In the genomic region with DNA sequence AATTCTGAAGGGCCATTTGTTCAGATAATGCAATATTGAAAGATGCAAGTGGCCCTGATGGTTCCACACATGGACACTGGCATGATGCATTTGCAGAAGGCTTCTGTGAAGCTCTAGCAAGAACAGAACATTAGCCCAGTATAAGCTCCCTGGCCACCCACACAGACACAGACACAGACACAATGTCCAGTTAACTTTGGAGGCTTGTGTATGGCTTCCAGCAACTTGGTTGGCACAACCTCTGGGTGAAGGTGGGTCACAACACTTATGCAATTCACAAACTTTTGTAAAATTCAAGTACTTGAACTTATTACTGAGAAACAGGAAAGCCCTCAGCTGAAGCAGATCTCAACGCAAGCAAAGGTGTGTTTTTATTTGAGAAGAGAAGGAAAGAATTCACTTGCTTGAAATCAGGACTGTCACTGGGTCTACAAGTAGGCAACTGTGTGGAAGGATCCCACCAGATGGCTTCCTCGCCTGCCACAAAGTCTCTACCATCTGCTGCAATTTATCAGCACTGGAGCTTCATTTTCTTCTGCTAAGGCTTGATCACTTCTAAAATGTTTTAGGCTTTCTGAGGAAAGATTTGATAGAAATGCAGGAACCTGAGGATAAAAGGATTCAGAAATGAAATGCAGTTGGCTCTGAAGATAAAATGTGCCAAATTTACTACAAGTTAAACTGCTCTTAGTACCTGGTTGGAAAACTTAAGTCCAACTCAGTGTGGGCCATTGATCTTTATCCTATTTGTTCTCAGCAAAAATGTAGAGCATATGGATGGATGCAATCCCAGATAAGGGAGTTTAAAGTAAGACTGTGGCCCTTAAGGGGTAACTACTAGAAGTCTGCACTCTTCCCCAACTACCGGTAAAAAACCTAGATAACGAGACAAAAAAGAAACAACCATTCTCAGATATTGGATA, we compare ENCODE assay signal across 21 cellular contexts.
DNase-seq lines count a peak whose midpoint lies in the region; ATAC-seq, FAIRE-seq and TF ChIP-seq lines count a peak whose summit lies in the region.
"Had no signal": no experiment of that assay in that cellular context is flagged by ENCODE, and none has a peak within 500 bp of the region (broad histone marks: within the 10 kb centered on the region; RNA-seq: fewer than 3 reads in every experiment).

No MANE protein-coding gene starts in this region.

- no peak for ATAC-seq in HG03521 (IDR thresholded peaks at IDR 0.05; ENCODE audit: unreplicated experiment)
- no peak for ATAC-seq in GM18861 (IDR thresholded peaks at IDR 0.05; ENCODE audit: unreplicated experiment)
- ATAC-seq: HCT116, SK-N-SH treated with all-trans-retinoic acid at 6 μM for 48 hours, T-cell had no signal

- peaks cover 4 to 13% (median 4%) of the 10 kb centered on the region in 3 donors for H3K27me3 Mint-ChIP-seq in immature natural killer cell (ENCODE audit: low read depth in 3 of 3)

- peak; percentile 37 for DNase-seq in Ammon's horn (ENCODE audit: low spot score)
- DNase-seq in NCI-H2171 treated with DMSO at 0.1 percent for 48 hours (lab: John Stamatoyannopoulos, UW): peak; percentile 47
- DNase-seq in bronchial epithelial cell (ENCODE audit: low read depth): no peak
- DNase-seq in myocyte (ENCODE audit: low read depth): peak; percentile 32
- DNase-seq in immature natural killer cell: no peak
- DNase-seq in DMS79 (lab: John Stamatoyannopoulos, UW): no peak
- DNase-seq: COR-L47, EL, GOT3, KG1, NCI-H1105 treated with DMSO at 0.1 percent for 48 hours, NCI-H187 treated with DMSO at 0.1 percent for 48 hours, NCI-H748 treated with DMSO at 0.1 percent for 48 hours, SIG-M5, T-cell had no signal

- H3K27ac Mint-ChIP-seq in immature natural killer cell: no peak overlapping the region
- H3K27ac Mint-ChIP-seq: B cell, T-cell had no signal

- no peak for TF ChIP-seq CTCF in bronchial epithelial cell (IDR thresholded peaks at IDR 0.05; ENCODE audit: insufficient read depth, low read length, severe bottlenecking)

- no peaks in the 10 kb centered on the region for H3K27me3 ChIP-seq in bronchial epithelial cell (ENCODE audit: control insufficient read depth, insufficient read depth, low read length)

- no peak overlapping the region for H3K4me3 Mint-ChIP-seq in immature natural killer cell
- H3K4me3 Mint-ChIP-seq: B cell, T-cell had no signal

- no peaks in the 10 kb centered on the region for H3K9me3 Mint-ChIP-seq in immature natural killer cell
- H3K9me3 Mint-ChIP-seq: T-cell had no signal

- no peaks in the 10 kb centered on the region for H3K4me1 Mint-ChIP-seq in immature natural killer cell
- H3K4me1 Mint-ChIP-seq: B cell, T-cell had no signal

- H3K36me3 Mint-ChIP-seq in immature natural killer cell: peaks cover 0 to 5% (median 0%) of the 10 kb centered on the region in 3 donors
- H3K36me3 Mint-ChIP-seq: T-cell had no signal

- peak; percentile 60 for FAIRE-seq in bronchial epithelial cell (lab: Jason Lieb, UNC)
- FAIRE-seq: GM12891 had no signal

- H3K4me3 ChIP-seq in bronchial epithelial cell (ENCODE audit: low read depth, low read length): no peak overlapping the region

- H3K36me3 ChIP-seq in bronchial epithelial cell (ENCODE audit: control insufficient read depth, insufficient read depth, low read length): no peaks in the 10 kb centered on the region

Comparison
In these comparisons a context has a peak if more than half of its experiments do, and no peak if none do; other contexts are left out.
1. DNase-seq: peak in Ammon's horn (single experiment), NCI-H2171 treated with DMSO at 0.1 percent for 48 hours (single experiment) and myocyte (single experiment); none in bronchial epithelial cell (single experiment), immature natural killer cell (0 of 3) and DMS79 (single experiment).